Comparison of ENCODE assay signal across 17 cellular contexts in genomic region chr18:36692331-36692730, GRCh38.
DNase-seq lines count a peak whose midpoint lies in the region; ATAC-seq, FAIRE-seq and TF ChIP-seq lines count a peak whose summit lies in the region.
"Had no signal": no experiment of that assay in that cellular context is flagged by ENCODE, and none has a peak within 500 bp of the region (broad histone marks: within the 10 kb centered on the region; RNA-seq: fewer than 3 reads in every experiment).

No MANE protein-coding gene starts in this region.

- no peak for ATAC-seq in HG02884 (IDR thresholded peaks at IDR 0.05; ENCODE audit: unreplicated experiment)
- ATAC-seq: activated T-helper 17 cell treated with anti-CD3 and anti-CD28 coated beads, Interleukin-2, amount 50 U/mL, for 72 hours; mucosa of descending colon had no signal

- TF ChIP-seq CTCF in fibroblast of the aortic adventitia (IDR thresholded peaks at IDR 0.05; ENCODE audit: insufficient read depth, low read length), result no peak

- no peak overlapping the region for H3K4me3 ChIP-seq in adipocyte (ENCODE audit: low read length)
- no peak overlapping the region for H3K4me3 ChIP-seq in fibroblast of the aortic adventitia (ENCODE audit: low read depth, low read length)
- H3K4me3 ChIP-seq: mucosa of descending colon, Peyer's patch, tibial artery had no signal

- H3K27me3 ChIP-seq in adipocyte (replicated peaks; ENCODE audit: control insufficient read depth, insufficient read depth, low read length), result no peaks in the 10 kb centered on the region
- H3K27me3 ChIP-seq: Peyer's patch, tibial artery had no signal

- no peak for FAIRE-seq in GM19239 (lab: Jason Lieb, UNC)

- DNase-seq in GM03348 (ENCODE audit: low spot score) (peak; percentile 81), adipocyte (ENCODE audit: low read depth) (peak; percentile 94), fibroblast of the aortic adventitia (ENCODE audit: low read depth) (peak; percentile 77), stromal cell of bone marrow (ENCODE audit: low read depth) (peak; percentile 38), amygdala (lab: John Stamatoyannopoulos, UW) (no peak), GM19239 (ENCODE audit: insufficient read length, low spot score) (no peak), NCI-H748 (lab: John Stamatoyannopoulos, UW; ENCODE audit: unreplicated experiment) (no peak)
- DNase-seq: activated CD8-positive, alpha-beta memory T cell treated with anti-CD3 and anti-CD28 coated beads for 24 hours; cortex of kidney; KG1; mucosa of descending colon; NCI-H1105 treated with DMSO at 0.1 percent for 48 hours; NCI-H2171 treated with DMSO at 0.1 percent for 48 hours; Peyer's patch; tibial artery had no signal

- H3K36me3 ChIP-seq in adipocyte (ENCODE audit: control insufficient read depth, insufficient read depth, low read length, severe bottlenecking), result no peaks in the 10 kb centered on the region
- H3K36me3 ChIP-seq: Peyer's patch had no signal

- no peak overlapping the region for H3K9ac ChIP-seq in adipocyte (ENCODE audit: low read length)

- peaks cover 26% of the 10 kb centered on the region for H3K4me1 ChIP-seq in adipocyte (ENCODE audit: control insufficient read depth, insufficient read depth, low read length)
- H3K4me1 ChIP-seq: Peyer's patch, tibial artery had no signal

- H3K9me3 ChIP-seq in adipocyte (ENCODE audit: control insufficient read depth, low read length), result no peaks in the 10 kb centered on the region
- H3K9me3 ChIP-seq: mucosa of descending colon, Peyer's patch, tibial artery had no signal

Comparison
In these comparisons a context has a peak if more than half of its experiments do, and no peak if none do; other contexts are left out.
1. DNase-seq: peak in GM03348 (single experiment), adipocyte (single experiment), fibroblast of the aortic adventitia (single experiment) and stromal cell of bone marrow (single experiment); none in amygdala (0 of 56), GM19239 (single experiment) and NCI-H748 (single experiment).